In genomic region chr10:122675278-122675677, GRCh38 we compare ENCODE assay signal across 33 cellular contexts. TPM values are rescaled to one million over a fixed set of nuclear protein-coding genes. Genes with fewer than 3 reads are reported as not detected.
"Had no signal": no experiment of that assay in that cellular context is flagged by ENCODE, and none has a peak within 500 bp of the region (broad histone marks: within the 10 kb centered on the region; RNA-seq: fewer than 3 reads in every experiment).

No MANE protein-coding gene starts in this region.

- DNase-seq: activated CD4-positive, alpha-beta T cell treated with anti-CD3 and anti-CD28 coated beads for 48 hours; activated CD4-positive, alpha-beta T cell treated with anti-CD3 and anti-CD28 coated beads, Interleukin-2, amount 50 U/mL, for 1 hour; activated CD4-positive, alpha-beta T cell treated with anti-CD3 and anti-CD28 coated beads, Interleukin-2, amount 50 U/mL, for 48 hours; activated CD8-positive, alpha-beta memory T cell treated with anti-CD3 and anti-CD28 coated beads for 24 hours; activated CD8-positive, alpha-beta memory T cell treated with anti-CD3 and anti-CD28 coated beads, Interleukin-2, amount 50 U/mL, for 4 hours; activated CD8-positive, alpha-beta T cell treated with anti-CD3 and anti-CD28 coated beads for 36 hours; activated gamma-delta T cell; activated naive CD4-positive, alpha-beta T cell; activated naive CD4-positive, alpha-beta T cell treated with anti-CD3 and anti-CD28 coated beads, Interleukin-2, amount 10 ng/mL, durations not matched to agents 7 days and 5 days; activated naive CD8-positive, alpha-beta T cell treated with anti-CD3 and anti-CD28 coated beads, Interleukin-2, amount 10 ng/mL, durations not matched to agents 7 days and 5 days; activated T-cell treated with anti-CD3 and anti-CD28 coated beads for 4 hours; activated T-cell treated with anti-CD3 and anti-CD28 coated beads, Interleukin-2, amount 50 U/mL, for 24 hours; activated T-cell treated with anti-CD3 and anti-CD28 coated beads, Interleukin-2, amount 50 U/mL, for 72 hours; cortex of kidney; dermis blood vessel endothelial cell; effector CD4-positive, alpha-beta T cell; effector memory CD8-positive, alpha-beta T cell; erythroblast; foreskin keratinocyte; T-helper 2 cell had no signal

- H3K36me3 Mint-ChIP-seq: activated naive CD4-positive, alpha-beta T cell treated with anti-CD3 and anti-CD28 coated beads, Interleukin-2, amount 10 ng/mL, durations not matched to agents 7 days and 5 days; activated naive CD4-positive, alpha-beta T cell treated with anti-CD3 and anti-CD28 coated beads, Interleukin-2, amount 50 U/mL, for 72 hours; activated naive CD8-positive, alpha-beta T cell treated with anti-CD3 and anti-CD28 coated beads, Interleukin-2, amount 10 ng/mL, durations not matched to agents 7 days and 5 days; brain; WTC11 had no signal

- H3K4me1 ChIP-seq: ascending aorta, breast epithelium, esophagus muscularis mucosa, foreskin keratinocyte, gastroesophageal sphincter had no signal

- H3K4me1 Mint-ChIP-seq: activated naive CD4-positive, alpha-beta T cell treated with anti-CD3 and anti-CD28 coated beads, Interleukin-2, amount 10 ng/mL, durations not matched to agents 7 days and 5 days; activated naive CD8-positive, alpha-beta T cell treated with anti-CD3 and anti-CD28 coated beads, Interleukin-2, amount 10 ng/mL, durations not matched to agents 7 days and 5 days; brain; central memory CD8-positive, alpha-beta T cell had no signal

- H3K27me3 ChIP-seq: ascending aorta, cardiac muscle cell had no signal

- H3K4me3 ChIP-seq: ascending aorta, breast epithelium, cardiac muscle cell, esophagus muscularis mucosa, gastroesophageal sphincter had no signal

- ATAC-seq: activated CD4-positive, CD25-positive, alpha-beta regulatory T cell treated with anti-CD3 and anti-CD28 coated beads, Interleukin-2, amount 50 U/mL, for 24 hours; activated CD8-positive, alpha-beta T cell treated with anti-CD3 and anti-CD28 coated beads for 36 hours; activated naive CD4-positive, alpha-beta T cell treated with anti-CD3 and anti-CD28 coated beads, Interleukin-2, amount 50 U/mL, for 72 hours; activated T-cell treated with anti-CD3 and anti-CD28 coated beads, Interleukin-2, amount 50 U/mL, for 72 hours; effector memory CD8-positive, alpha-beta T cell; foreskin keratinocyte; gastroesophageal sphincter; WTC11 had no signal

- H3K9me3 ChIP-seq: ascending aorta, breast epithelium, esophagus muscularis mucosa, gastroesophageal sphincter had no signal

- H3K27ac Mint-ChIP-seq: activated CD8-positive, alpha-beta T cell treated with anti-CD3 and anti-CD28 coated beads for 36 hours; activated naive CD4-positive, alpha-beta T cell treated with anti-CD3 and anti-CD28 coated beads, Interleukin-2, amount 10 ng/mL, durations not matched to agents 7 days and 5 days; activated naive CD4-positive, alpha-beta T cell treated with anti-CD3 and anti-CD28 coated beads, Interleukin-2, amount 50 U/mL, for 72 hours; activated naive CD8-positive, alpha-beta T cell treated with anti-CD3 and anti-CD28 coated beads, Interleukin-2, amount 10 ng/mL, durations not matched to agents 7 days and 5 days; activated T-cell treated with anti-CD3 and anti-CD28 coated beads, Interleukin-2, amount 50 U/mL, for 24 hours; activated T-cell treated with anti-CD3 and anti-CD28 coated beads, Interleukin-2, amount 50 U/mL, for 72 hours; brain; effector memory CD8-positive, alpha-beta T cell; WTC11 had no signal

- H3K27ac ChIP-seq: ascending aorta, breast epithelium, cardiac muscle cell, esophagus muscularis mucosa, foreskin keratinocyte, gastroesophageal sphincter, VCaP had no signal

- H3K36me3 ChIP-seq: ascending aorta, breast epithelium, cardiac muscle cell, esophagus muscularis mucosa, gastroesophageal sphincter had no signal

- H3K9me3 Mint-ChIP-seq: activated CD8-positive, alpha-beta T cell treated with anti-CD3 and anti-CD28 coated beads for 36 hours; activated naive CD4-positive, alpha-beta T cell treated with anti-CD3 and anti-CD28 coated beads, Interleukin-2, amount 10 ng/mL, durations not matched to agents 7 days and 5 days; activated naive CD4-positive, alpha-beta T cell treated with anti-CD3 and anti-CD28 coated beads, Interleukin-2, amount 50 U/mL, for 72 hours; activated naive CD8-positive, alpha-beta T cell treated with anti-CD3 and anti-CD28 coated beads, Interleukin-2, amount 10 ng/mL, durations not matched to agents 7 days and 5 days; activated T-cell treated with anti-CD3 and anti-CD28 coated beads, Interleukin-2, amount 50 U/mL, for 24 hours; activated T-cell treated with anti-CD3 and anti-CD28 coated beads, Interleukin-2, amount 50 U/mL, for 72 hours; brain; central memory CD8-positive, alpha-beta T cell; effector memory CD8-positive, alpha-beta T cell had no signal

- H3K4me3 Mint-ChIP-seq: activated CD8-positive, alpha-beta T cell treated with anti-CD3 and anti-CD28 coated beads for 36 hours; activated naive CD4-positive, alpha-beta T cell treated with anti-CD3 and anti-CD28 coated beads, Interleukin-2, amount 10 ng/mL, durations not matched to agents 7 days and 5 days; activated naive CD8-positive, alpha-beta T cell treated with anti-CD3 and anti-CD28 coated beads, Interleukin-2, amount 10 ng/mL, durations not matched to agents 7 days and 5 days; activated T-cell treated with anti-CD3 and anti-CD28 coated beads, Interleukin-2, amount 50 U/mL, for 24 hours; activated T-cell treated with anti-CD3 and anti-CD28 coated beads, Interleukin-2, amount 50 U/mL, for 72 hours; brain; central memory CD8-positive, alpha-beta T cell; effector memory CD8-positive, alpha-beta T cell; WTC11 had no signal

RNA-seq across cellular contexts. Expression of gene C10orf120, which starts 24.4 kb away (rescaled TPM):
- total RNA-seq: activated CD8-positive, alpha-beta T cell treated with anti-CD3 and anti-CD28 coated beads for 36 hours; activated naive CD4-positive, alpha-beta T cell treated with anti-CD3 and anti-CD28 coated beads, Interleukin-2, amount 50 U/mL, for 72 hours; activated naive CD8-positive, alpha-beta T cell treated with anti-CD3 and anti-CD28 coated beads, Interleukin-2, amount 10 ng/mL, durations not matched to agents 7 days and 5 days; activated T-cell treated with anti-CD3 and anti-CD28 coated beads, Interleukin-2, amount 50 U/mL, for 72 hours; ascending aorta; breast epithelium; cardiac muscle cell; cerebellum; dermis blood vessel endothelial cell; esophagus muscularis mucosa; foreskin keratinocyte; gastroesophageal sphincter; T-helper 1 cell treated with Interleukin-12 subunit alpha and Interleukin-12 subunit beta and Interleukin-4 antibody, amounts not matched to agents 30 ng/mL and 1 ng/mL, for 36 hours; WTC11 had no signal
- polyA plus RNA-seq: cardiac muscle cell, foreskin keratinocyte had no signal
